1 cellular context compared by ENCODE assay signal in genomic region chr5:10227396-10227795, GRCh38.
TF ChIP-seq lines count a peak whose summit lies in the region.

No MANE protein-coding gene starts in this region.

TF ChIP-seq in IMR-90, 13 proteins besides CTCF, POLR2A, EP300 and RAD21:
- TF ChIP-seq NFE2L2 (IDR thresholded peaks at IDR 0.05; ENCODE audit: low read depth, low read length), result no peak
- TF ChIP-seq MAFK (IDR thresholded peaks at IDR 0.05; ENCODE audit: low read depth, low read length), result no peak
- no peak for TF ChIP-seq RFX5 (IDR thresholded peaks at IDR 0.05; ENCODE audit: low read depth, low read length)
- TF ChIP-seq BHLHE40 (IDR thresholded peaks at IDR 0.05; ENCODE audit: low read depth, low read length), result no peak
- peak; percentile 41; the same call in 1 of the 2 replicates for TF ChIP-seq CEBPB (IDR thresholded peaks at IDR 0.05; ENCODE audit: low read depth, low read length)
TF ChIP-seq in IMR-90: peak in this region for 1.
